In the genomic region with DNA sequence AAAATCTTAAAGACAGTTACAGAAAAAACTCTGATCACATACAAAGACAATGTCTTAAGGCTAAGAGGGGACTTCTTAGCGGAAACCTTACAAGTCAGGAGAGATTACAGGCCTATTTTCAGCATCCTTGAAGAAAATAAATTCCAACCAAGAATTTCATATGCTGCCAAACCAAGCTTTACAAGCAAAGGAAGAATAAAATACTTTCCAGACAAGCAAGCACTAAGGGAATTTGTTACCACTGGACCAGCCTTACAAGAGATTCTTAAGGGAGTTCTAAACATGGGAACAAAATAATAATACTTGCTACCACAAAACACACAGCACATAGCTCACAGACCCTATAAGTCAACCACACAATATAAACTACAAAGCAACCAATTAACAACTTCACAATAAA, we compare ENCODE assay signal across 25 cellular contexts.
"Had no signal": no experiment of that assay in that cellular context is flagged by ENCODE, and none has a peak within 500 bp of the region (broad histone marks: within the 10 kb centered on the region; RNA-seq: fewer than 3 reads in every experiment).

No MANE protein-coding gene starts in this region.

- FAIRE-seq: pancreas, urothelium cell line had no signal

- H3K4me1 ChIP-seq: pancreas, psoas muscle, stomach, thyroid gland, tibial nerve, upper lobe of left lung, vagina had no signal

- ATAC-seq: naive thymus-derived CD8-positive, alpha-beta T cell; natural killer cell treated with Interleukin-12 subunit alpha and Interleukin-12 subunit beta and Interleukin-15 and Interleukin-18, amount 100 ng/mL, for 72 hours; pancreas; psoas muscle; right cardiac atrium; sciatic nerve; stimulated activated effector memory CD8-positive, alpha-beta T cell treated with anti-CD3 and anti-CD28 coated beads, Interleukin-12 subunit alpha, Interleukin-12 subunit beta, amount 100 ng/mL, for 72 hours; stimulated activated naive B cell treated with anti-CD40 and anti-IgM and Interleukin-4, amounts not matched to agents 10 μg/mL and 1 μg/mL and 100 μg/mL, for 72 hours had no signal

- H3K27ac ChIP-seq: neutrophil, pancreas, psoas muscle, skin epidermis, stomach, thoracic aorta, thyroid gland, tibial nerve, upper lobe of left lung, vagina had no signal

- H3K4me3 ChIP-seq: pancreas, psoas muscle, skin epidermis, stomach, thoracic aorta, thyroid gland, tibial nerve, upper lobe of left lung, vagina had no signal

- H3K36me3 ChIP-seq: neutrophil, pancreas, stomach, thoracic aorta, thyroid gland, tibial nerve, upper lobe of left lung, vagina had no signal

- H3K9me3 ChIP-seq: neutrophil, thyroid gland, vagina had no signal

- DNase-seq: naive thymus-derived CD8-positive, alpha-beta T cell; nephron progenitor cell; nucleus accumbens; pancreas; psoas muscle; right cardiac atrium; stimulated activated CD4-positive, alpha-beta T cell treated with anti-CD3 and anti-CD28 coated beads, Interleukin-15, amount 100 ng/mL, for 24 hours; stimulated activated CD4-positive, alpha-beta T cell treated with anti-CD3 and anti-CD28 coated beads, Interleukin-2, amount 100 ng/mL, for 24 hours; stimulated activated CD4-positive, alpha-beta T cell treated with anti-CD3 and anti-CD28 coated beads, Interleukin-2, amount 100 ng/mL, for 48 hours; stimulated activated CD4-positive, alpha-beta T cell treated with anti-CD3 and anti-CD28 coated beads, Interleukin-4, amount 100 ng/mL, for 24 hours; stimulated activated naive B cell treated with anti-CD40 and anti-IgM and Interleukin-4, amounts not matched to agents 10 μg/mL and 1 μg/mL and 100 μg/mL, for 72 hours; stimulated activated naive CD4-positive, alpha-beta T cell treated with Interleukin-2 at 50 U/mL for 16 hours; stomach; thyroid gland; trophoblast cell; upper lobe of left lung had no signal

- H3K27me3 ChIP-seq: neutrophil, pancreas, stomach, thyroid gland, tibial nerve, upper lobe of left lung, vagina had no signal
